ENCODE assay signal across 2 cellular contexts in the genomic region with DNA sequence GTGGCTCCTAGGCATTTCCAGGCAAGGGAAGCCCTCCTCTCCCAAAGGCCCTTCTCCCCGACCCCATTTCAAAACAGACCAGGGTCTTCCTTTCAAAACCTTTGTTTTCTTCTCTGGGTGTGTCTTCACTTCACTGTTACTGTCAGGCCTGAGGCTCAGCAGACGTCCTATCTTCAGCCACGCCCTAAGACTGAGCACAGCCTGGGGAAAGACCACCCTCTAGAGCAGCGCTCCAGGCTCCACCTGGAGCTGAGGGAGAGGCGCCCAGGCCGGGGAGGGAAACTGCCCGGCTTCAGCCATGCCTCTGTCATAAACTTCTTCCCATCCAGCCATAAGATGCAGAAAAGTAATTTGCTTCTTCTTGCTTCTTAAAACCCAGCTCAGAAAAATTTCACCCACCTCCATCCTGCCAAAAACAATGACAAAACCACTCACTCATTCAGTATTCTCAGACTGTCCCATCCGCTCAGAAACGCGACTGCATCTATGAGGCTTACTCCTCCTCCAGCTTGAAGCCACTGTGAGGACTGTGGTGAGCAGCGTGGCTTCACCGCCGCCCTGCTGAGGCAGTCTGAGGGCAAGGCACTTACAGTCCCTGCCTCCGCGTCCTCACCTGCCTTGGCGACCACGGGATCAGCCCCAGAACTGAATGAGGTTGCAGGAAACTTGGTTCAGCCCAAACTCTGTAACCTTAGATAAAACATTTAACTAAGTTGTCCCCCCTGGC.
TF ChIP-seq lines count a peak whose summit lies in the region.

No MANE protein-coding gene starts in this region.

TF ChIP-seq in IMR-90, 13 proteins besides CTCF, POLR2A, EP300 and RAD21:
- no peak for TF ChIP-seq NFE2L2 (IDR thresholded peaks at IDR 0.05; ENCODE audit: low read depth, low read length)
- no peak for TF ChIP-seq SMC3 (IDR thresholded peaks at IDR 0.05; ENCODE audit: low read depth, low read length)
- TF ChIP-seq RCOR1 (IDR thresholded peaks at IDR 0.05; ENCODE audit: insufficient replicate concordance, low read length), result no peak
- TF ChIP-seq, protein P1, sequence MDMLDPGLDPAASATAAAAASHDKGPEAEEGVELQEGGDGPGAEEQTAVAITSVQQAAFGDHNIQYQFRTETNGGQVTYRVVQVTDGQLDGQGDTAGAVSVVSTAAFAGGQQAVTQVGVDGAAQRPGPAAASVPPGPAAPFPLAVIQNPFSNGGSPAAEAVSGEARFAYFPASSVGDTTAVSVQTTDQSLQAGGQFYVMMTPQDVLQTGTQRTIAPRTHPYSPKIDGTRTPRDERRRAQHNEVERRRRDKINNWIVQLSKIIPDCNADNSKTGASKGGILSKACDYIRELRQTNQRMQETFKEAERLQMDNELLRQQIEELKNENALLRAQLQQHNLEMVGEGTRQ (IDR thresholded peaks at IDR 0.05; ENCODE audit: low read depth, low read length), result no peak
- no peak for TF ChIP-seq MXI1 (IDR thresholded peaks at IDR 0.05; ENCODE audit: borderline replicate concordance, low read depth, low read length)
- no peak for TF ChIP-seq FOS (IDR thresholded peaks at IDR 0.05; ENCODE audit: low read depth, low read length)
- TF ChIP-seq, protein P2, sequence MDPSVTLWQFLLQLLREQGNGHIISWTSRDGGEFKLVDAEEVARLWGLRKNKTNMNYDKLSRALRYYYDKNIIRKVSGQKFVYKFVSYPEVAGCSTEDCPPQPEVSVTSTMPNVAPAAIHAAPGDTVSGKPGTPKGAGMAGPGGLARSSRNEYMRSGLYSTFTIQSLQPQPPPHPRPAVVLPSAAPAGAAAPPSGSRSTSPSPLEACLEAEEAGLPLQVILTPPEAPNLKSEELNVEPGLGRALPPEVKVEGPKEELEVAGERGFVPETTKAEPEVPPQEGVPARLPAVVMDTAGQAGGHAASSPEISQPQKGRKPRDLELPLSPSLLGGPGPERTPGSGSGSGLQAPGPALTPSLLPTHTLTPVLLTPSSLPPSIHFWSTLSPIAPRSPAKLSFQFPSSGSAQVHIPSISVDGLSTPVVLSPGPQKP (IDR thresholded peaks at IDR 0.05; ENCODE audit: borderline replicate concordance, low read depth, low read length), result no peak
- TF ChIP-seq BHLHE40 (IDR thresholded peaks at IDR 0.05; ENCODE audit: low read depth, low read length), result no peak
- no peak for TF ChIP-seq CHD1 (IDR thresholded peaks at IDR 0.05; ENCODE audit: low read depth, low read length)
- TF ChIP-seq MAFK (IDR thresholded peaks at IDR 0.05; ENCODE audit: low read depth, low read length), result no peak
- no peak for TF ChIP-seq RFX5 (IDR thresholded peaks at IDR 0.05; ENCODE audit: low read depth, low read length)
- TF ChIP-seq MAZ (IDR thresholded peaks at IDR 0.05; ENCODE audit: borderline replicate concordance, low read depth, low read length), result no peak
- no peak for TF ChIP-seq CEBPB (IDR thresholded peaks at IDR 0.05; ENCODE audit: low read depth, low read length)

TF ChIP-seq in H1, 55 proteins besides CTCF, POLR2A, EP300 and RAD21:
- no peak for TF ChIP-seq EZH2 (IDR thresholded peaks at IDR 0.05; ENCODE audit: low read depth, low read length, severe bottlenecking)
- TF ChIP-seq GABPA (IDR thresholded peaks at IDR 0.05; ENCODE audit: borderline replicate concordance, insufficient read depth, low read length), result no peak
- no peak for TF ChIP-seq SP2 (IDR thresholded peaks at IDR 0.05; ENCODE audit: low read length)
- TF ChIP-seq, protein P3, sequence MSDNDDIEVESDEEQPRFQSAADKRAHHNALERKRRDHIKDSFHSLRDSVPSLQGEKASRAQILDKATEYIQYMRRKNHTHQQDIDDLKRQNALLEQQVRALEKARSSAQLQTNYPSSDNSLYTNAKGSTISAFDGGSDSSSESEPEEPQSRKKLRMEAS (IDR thresholded peaks at IDR 0.05), result no peak
- no peak for TF ChIP-seq CTBP2 (IDR thresholded peaks at IDR 0.05; ENCODE audit: borderline replicate concordance, insufficient read depth, insufficient read length, low read length)
- TF ChIP-seq, protein P4, sequence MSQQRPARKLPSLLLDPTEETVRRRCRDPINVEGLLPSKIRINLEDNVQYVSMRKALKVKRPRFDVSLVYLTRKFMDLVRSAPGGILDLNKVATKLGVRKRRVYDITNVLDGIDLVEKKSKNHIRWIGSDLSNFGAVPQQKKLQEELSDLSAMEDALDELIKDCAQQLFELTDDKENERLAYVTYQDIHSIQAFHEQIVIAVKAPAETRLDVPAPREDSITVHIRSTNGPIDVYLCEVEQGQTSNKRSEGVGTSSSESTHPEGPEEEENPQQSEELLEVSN (IDR thresholded peaks at IDR 0.05), result no peak
- TF ChIP-seq BCL11A (IDR thresholded peaks at IDR 0.05; ENCODE audit: low read depth in 2 of 2, low read length in 2 of 2), result no peak
- TF ChIP-seq, protein P5, sequence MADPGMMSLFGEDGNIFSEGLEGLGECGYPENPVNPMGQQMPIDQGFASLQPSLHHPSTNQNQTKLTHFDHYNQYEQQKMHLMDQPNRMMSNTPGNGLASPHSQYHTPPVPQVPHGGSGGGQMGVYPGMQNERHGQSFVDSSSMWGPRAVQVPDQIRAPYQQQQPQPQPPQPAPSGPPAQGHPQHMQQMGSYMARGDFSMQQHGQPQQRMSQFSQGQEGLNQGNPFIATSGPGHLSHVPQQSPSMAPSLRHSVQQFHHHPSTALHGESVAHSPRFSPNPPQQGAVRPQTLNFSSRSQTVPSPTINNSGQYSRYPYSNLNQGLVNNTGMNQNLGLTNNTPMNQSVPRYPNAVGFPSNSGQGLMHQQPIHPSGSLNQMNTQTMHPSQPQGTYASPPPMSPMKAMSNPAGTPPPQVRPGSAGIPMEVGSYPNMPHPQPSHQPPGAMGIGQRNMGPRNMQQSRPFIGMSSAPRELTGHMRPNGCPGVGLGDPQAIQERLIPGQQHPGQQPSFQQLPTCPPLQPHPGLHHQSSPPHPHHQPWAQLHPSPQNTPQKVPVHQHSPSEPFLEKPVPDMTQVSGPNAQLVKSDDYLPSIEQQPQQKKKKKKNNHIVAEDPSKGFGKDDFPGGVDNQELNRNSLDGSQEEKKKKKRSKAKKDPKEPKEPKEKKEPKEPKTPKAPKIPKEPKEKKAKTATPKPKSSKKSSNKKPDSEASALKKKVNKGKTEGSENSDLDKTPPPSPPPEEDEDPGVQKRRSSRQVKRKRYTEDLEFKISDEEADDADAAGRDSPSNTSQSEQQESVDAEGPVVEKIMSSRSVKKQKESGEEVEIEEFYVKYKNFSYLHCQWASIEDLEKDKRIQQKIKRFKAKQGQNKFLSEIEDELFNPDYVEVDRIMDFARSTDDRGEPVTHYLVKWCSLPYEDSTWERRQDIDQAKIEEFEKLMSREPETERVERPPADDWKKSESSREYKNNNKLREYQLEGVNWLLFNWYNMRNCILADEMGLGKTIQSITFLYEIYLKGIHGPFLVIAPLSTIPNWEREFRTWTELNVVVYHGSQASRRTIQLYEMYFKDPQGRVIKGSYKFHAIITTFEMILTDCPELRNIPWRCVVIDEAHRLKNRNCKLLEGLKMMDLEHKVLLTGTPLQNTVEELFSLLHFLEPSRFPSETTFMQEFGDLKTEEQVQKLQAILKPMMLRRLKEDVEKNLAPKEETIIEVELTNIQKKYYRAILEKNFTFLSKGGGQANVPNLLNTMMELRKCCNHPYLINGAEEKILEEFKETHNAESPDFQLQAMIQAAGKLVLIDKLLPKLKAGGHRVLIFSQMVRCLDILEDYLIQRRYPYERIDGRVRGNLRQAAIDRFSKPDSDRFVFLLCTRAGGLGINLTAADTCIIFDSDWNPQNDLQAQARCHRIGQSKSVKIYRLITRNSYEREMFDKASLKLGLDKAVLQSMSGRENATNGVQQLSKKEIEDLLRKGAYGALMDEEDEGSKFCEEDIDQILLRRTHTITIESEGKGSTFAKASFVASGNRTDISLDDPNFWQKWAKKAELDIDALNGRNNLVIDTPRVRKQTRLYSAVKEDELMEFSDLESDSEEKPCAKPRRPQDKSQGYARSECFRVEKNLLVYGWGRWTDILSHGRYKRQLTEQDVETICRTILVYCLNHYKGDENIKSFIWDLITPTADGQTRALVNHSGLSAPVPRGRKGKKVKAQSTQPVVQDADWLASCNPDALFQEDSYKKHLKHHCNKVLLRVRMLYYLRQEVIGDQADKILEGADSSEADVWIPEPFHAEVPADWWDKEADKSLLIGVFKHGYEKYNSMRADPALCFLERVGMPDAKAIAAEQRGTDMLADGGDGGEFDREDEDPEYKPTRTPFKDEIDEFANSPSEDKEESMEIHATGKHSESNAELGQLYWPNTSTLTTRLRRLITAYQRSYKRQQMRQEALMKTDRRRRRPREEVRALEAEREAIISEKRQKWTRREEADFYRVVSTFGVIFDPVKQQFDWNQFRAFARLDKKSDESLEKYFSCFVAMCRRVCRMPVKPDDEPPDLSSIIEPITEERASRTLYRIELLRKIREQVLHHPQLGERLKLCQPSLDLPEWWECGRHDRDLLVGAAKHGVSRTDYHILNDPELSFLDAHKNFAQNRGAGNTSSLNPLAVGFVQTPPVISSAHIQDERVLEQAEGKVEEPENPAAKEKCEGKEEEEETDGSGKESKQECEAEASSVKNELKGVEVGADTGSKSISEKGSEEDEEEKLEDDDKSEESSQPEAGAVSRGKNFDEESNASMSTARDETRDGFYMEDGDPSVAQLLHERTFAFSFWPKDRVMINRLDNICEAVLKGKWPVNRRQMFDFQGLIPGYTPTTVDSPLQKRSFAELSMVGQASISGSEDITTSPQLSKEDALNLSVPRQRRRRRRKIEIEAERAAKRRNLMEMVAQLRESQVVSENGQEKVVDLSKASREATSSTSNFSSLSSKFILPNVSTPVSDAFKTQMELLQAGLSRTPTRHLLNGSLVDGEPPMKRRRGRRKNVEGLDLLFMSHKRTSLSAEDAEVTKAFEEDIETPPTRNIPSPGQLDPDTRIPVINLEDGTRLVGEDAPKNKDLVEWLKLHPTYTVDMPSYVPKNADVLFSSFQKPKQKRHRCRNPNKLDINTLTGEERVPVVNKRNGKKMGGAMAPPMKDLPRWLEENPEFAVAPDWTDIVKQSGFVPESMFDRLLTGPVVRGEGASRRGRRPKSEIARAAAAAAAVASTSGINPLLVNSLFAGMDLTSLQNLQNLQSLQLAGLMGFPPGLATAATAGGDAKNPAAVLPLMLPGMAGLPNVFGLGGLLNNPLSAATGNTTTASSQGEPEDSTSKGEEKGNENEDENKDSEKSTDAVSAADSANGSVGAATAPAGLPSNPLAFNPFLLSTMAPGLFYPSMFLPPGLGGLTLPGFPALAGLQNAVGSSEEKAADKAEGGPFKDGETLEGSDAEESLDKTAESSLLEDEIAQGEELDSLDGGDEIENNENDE (IDR thresholded peaks at IDR 0.05; ENCODE audit: insufficient replicate concordance, low read length), result no peak
- no peak for TF ChIP-seq JUND (IDR thresholded peaks at IDR 0.05; ENCODE audit: low read length)
- no peak for TF ChIP-seq SAP30 (IDR thresholded peaks at IDR 0.05; ENCODE audit: insufficient read depth, insufficient replicate concordance, low read length)
- no peak for TF ChIP-seq SRF (IDR thresholded peaks at IDR 0.05; ENCODE audit: low read depth, low read length)
- no peak for TF ChIP-seq POU5F1 (IDR thresholded peaks at IDR 0.05; ENCODE audit: low read depth, low read length)
- TF ChIP-seq CBX8 (IDR thresholded peaks at IDR 0.05; ENCODE audit: borderline replicate concordance, low read depth, low read length), result no peak
- TF ChIP-seq POLR2AphosphoS5 (IDR thresholded peaks at IDR 0.05; ENCODE audit: low read depth, low read length), result no peak
- TF ChIP-seq CBX5 (IDR thresholded peaks at IDR 0.05; ENCODE audit: low read depth, low read length), result no peak
- TF ChIP-seq PHF8 (conservative IDR thresholded peaks at IDR 0.05; ENCODE audit: low read depth, low read length), result no peak
- no peak for TF ChIP-seq JUN (IDR thresholded peaks at IDR 0.05; ENCODE audit: low read depth, low read length)
- TF ChIP-seq, protein P6, sequence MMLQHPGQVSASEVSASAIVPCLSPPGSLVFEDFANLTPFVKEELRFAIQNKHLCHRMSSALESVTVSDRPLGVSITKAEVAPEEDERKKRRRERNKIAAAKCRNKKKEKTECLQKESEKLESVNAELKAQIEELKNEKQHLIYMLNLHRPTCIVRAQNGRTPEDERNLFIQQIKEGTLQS (IDR thresholded peaks at IDR 0.05; ENCODE audit: insufficient read depth, low read depth, low read length), result no peak
